9 cellular contexts compared by ENCODE assay signal in genomic region chr20:4150095-4150492, GRCh38. TPM values are rescaled to one million over a fixed set of nuclear protein-coding genes. Genes with fewer than 3 reads are reported as not detected.
DNase-seq lines count a peak whose midpoint lies in the region; ATAC-seq and TF ChIP-seq lines count a peak whose summit lies in the region.
"Had no signal": no experiment of that assay in that cellular context is flagged by ENCODE, and none has a peak within 500 bp of the region (broad histone marks: within the 10 kb centered on the region; RNA-seq: fewer than 3 reads in every experiment).

No MANE protein-coding gene starts in this region.

- TF ChIP-seq CTCF in H9 (conservative IDR thresholded peaks at IDR 0.05), result no peak
- no peak for TF ChIP-seq CTCF in smooth muscle cell (IDR thresholded peaks at IDR 0.05; ENCODE audit: borderline replicate concordance, insufficient read depth, poor library complexity, severe bottlenecking)

- no peaks in the 10 kb centered on the region for H3K79me2 ChIP-seq in H9 (ENCODE audit: insufficient read depth, low read length)
- H3K79me2 ChIP-seq in smooth muscle cell (ENCODE audit: low read depth), result peaks cover 49% of the 10 kb centered on the region

- ATAC-seq in HG03469 (IDR thresholded peaks at IDR 0.05; ENCODE audit: unreplicated experiment) (no peak), GM18519 (IDR thresholded peaks at IDR 0.05; ENCODE audit: low FRiP score, unreplicated experiment) (no peak)

- H3K14ac ChIP-seq in H9 (ENCODE audit: insufficient read depth, low read length), result no peak overlapping the region

- no peak overlapping the region for H2AK5ac ChIP-seq in H9 (ENCODE audit: insufficient read length, low read length)

- no peak overlapping the region for H2BK12ac ChIP-seq in H9 (ENCODE audit: insufficient read length, low read depth, low read length)

- peaks cover 0 to 8% (median 6%) of the 10 kb centered on the region in 3 experiments; a peak in 5 of 7 replicates for H3K36me3 Mint-ChIP-seq in H9 (ENCODE audit: insufficient read depth in 1 of 3, low read depth in 3 of 3)
- peaks cover 24% of the 10 kb centered on the region for H3K36me3 Mint-ChIP-seq in activated T-helper 1 cell treated with anti-CD3 and anti-CD28 coated beads, Interleukin-12 subunit alpha, Interleukin-12 subunit beta, Interleukin-2, Interleukin-4 antibody, amounts not matched to agents 30 ng/mL and 10 ng/mL and 1 ng/mL, durations not matched to agents 14 hours and 24 hours and 36 hours (ENCODE audit: low read depth)

- H3K79me1 ChIP-seq in H9 (ENCODE audit: insufficient read depth, low read depth, low read length, poor library complexity, severe bottlenecking), result no peaks in the 10 kb centered on the region

- no peak overlapping the region for H4K8ac ChIP-seq in H9 (replicated peaks; ENCODE audit: insufficient read length, low read depth, low read length)

- intact Hi-C loops in activated T-helper 1 cell treated with anti-CD3 and anti-CD28 coated beads, Interleukin-12 subunit alpha, Interleukin-12 subunit beta, Interleukin-2, Interleukin-4 antibody, amounts not matched to agents 30 ng/mL and 10 ng/mL and 1 ng/mL, durations not matched to agents 14 hours and 24 hours and 36 hours (cut with micrococcal nuclease), result no loop called here

- H3K9me3 ChIP-seq in H9 (ENCODE audit: control insufficient read depth, low read depth, low read length) (no peaks in the 10 kb centered on the region), smooth muscle cell (replicated peaks; ENCODE audit: low read depth) (no peaks in the 10 kb centered on the region)

- H2AFZ ChIP-seq in H9 (ENCODE audit: low read length) (no peak overlapping the region), smooth muscle cell (ENCODE audit: low read depth) (no peak overlapping the region)

- no peak overlapping the region for H2BK120ac ChIP-seq in H9 (ENCODE audit: low read depth, low read length, poor library complexity, severe bottlenecking)

- H3K23ac ChIP-seq in H9 (ENCODE audit: insufficient read length, low read depth, low read length), result no peak overlapping the region

- H3K27me3 Mint-ChIP-seq in H9 (ENCODE audit: low read depth), result peaks cover 26% of the 10 kb centered on the region
- H3K27me3 Mint-ChIP-seq in activated T-helper 1 cell treated with anti-CD3 and anti-CD28 coated beads, Interleukin-12 subunit alpha, Interleukin-12 subunit beta, Interleukin-2, Interleukin-4 antibody, amounts not matched to agents 30 ng/mL and 10 ng/mL and 1 ng/mL, durations not matched to agents 14 hours and 24 hours and 36 hours (ENCODE audit: insufficient read depth), result peaks cover 14% of the 10 kb centered on the region

- H4K5ac ChIP-seq in H9 (ENCODE audit: insufficient read length, low read depth, low read length), result no peak overlapping the region

- DNase-seq in H9 (no peak), smooth muscle cell (lab: John Stamatoyannopoulos, UW; ENCODE audit: unreplicated experiment) (no peak), DMS53 (lab: John Stamatoyannopoulos, UW) (no peak)
- no peak for DNase-seq in activated T-helper 1 cell treated with anti-CD3 and anti-CD28 coated beads, Interleukin-12 subunit alpha, Interleukin-12 subunit beta, Interleukin-2, Interleukin-4 antibody, amounts not matched to agents 30 ng/mL and 10 ng/mL and 1 ng/mL, durations not matched to agents 14 hours and 24 hours and 36 hours (ENCODE audit: low spot score)
- no peak for DNase-seq in stimulated activated CD4-positive, alpha-beta T cell treated with anti-CD3 and anti-CD28 coated beads, Interleukin-4, amount 100 ng/mL, for 1 hour

- H3K23me2 ChIP-seq in H9 (ENCODE audit: insufficient read length, low read depth, low read length, poor library complexity, severe bottlenecking), result peaks cover 11% of the 10 kb centered on the region

- no peaks in the 10 kb centered on the region for H3K36me3 ChIP-seq in smooth muscle cell (ENCODE audit: low read depth)

- H3K4ac ChIP-seq in H9 (ENCODE audit: low read depth, low read length), result no peak overlapping the region

- H3K4me2 ChIP-seq in H9 (ENCODE audit: insufficient read depth, insufficient read length, low read length), result peak overlapping the region; percentile 67
- peak overlapping the region; percentile 93 for H3K4me2 ChIP-seq in smooth muscle cell

- H3K27me3 ChIP-seq in H9 (ENCODE audit: insufficient read depth, low read length) (peaks cover 8% of the 10 kb centered on the region; the same call in 1 of the 2 replicates), smooth muscle cell (ENCODE audit: low read depth) (no peaks in the 10 kb centered on the region)

- H3F3A ChIP-seq in smooth muscle cell (ENCODE audit: low read depth), result peaks cover 3% of the 10 kb centered on the region

- H3K9ac ChIP-seq in H9 (ENCODE audit: extremely low read depth, insufficient read length, low read length) (no peak overlapping the region), smooth muscle cell (ENCODE audit: low read depth) (no peak overlapping the region)
- H3K9ac ChIP-seq: KMS-11 had no signal

- no peak overlapping the region for H3K27ac ChIP-seq in H9 (ENCODE audit: insufficient read length, low read depth, low read length)
- peak overlapping the region; percentile 26 for H3K27ac ChIP-seq in smooth muscle cell (ENCODE audit: low read depth)
- H3K27ac ChIP-seq: KMS-11 had no signal

- no peak overlapping the region for H2BK5ac ChIP-seq in H9 (ENCODE audit: insufficient read length, low read length)

- peaks cover 10% of the 10 kb centered on the region in 2 experiments for H3K4me1 Mint-ChIP-seq in H9
- peaks cover 39% of the 10 kb centered on the region for H3K4me1 Mint-ChIP-seq in activated T-helper 1 cell treated with anti-CD3 and anti-CD28 coated beads, Interleukin-12 subunit alpha, Interleukin-12 subunit beta, Interleukin-2, Interleukin-4 antibody, amounts not matched to agents 30 ng/mL and 10 ng/mL and 1 ng/mL, durations not matched to agents 14 hours and 24 hours and 36 hours (ENCODE audit: low read depth)

- H3K4me3 ChIP-seq in iPS-11a (ENCODE audit: low read depth, low read length), result peak overlapping the region; percentile 69
- peak overlapping the region; percentile 93 for H3K4me3 ChIP-seq in smooth muscle cell

- no peak overlapping the region for H2BK15ac ChIP-seq in H9 (ENCODE audit: low read depth, low read length)

- no peaks in the 10 kb centered on the region for H4K20me1 ChIP-seq in H9 (ENCODE audit: control insufficient read depth, insufficient read depth, insufficient read length)
- peaks cover 59% of the 10 kb centered on the region for H4K20me1 ChIP-seq in smooth muscle cell (ENCODE audit: low read depth)

- no peaks in the 10 kb centered on the region for H3K9me3 Mint-ChIP-seq in H9
- no peaks in the 10 kb centered on the region for H3K9me3 Mint-ChIP-seq in activated T-helper 1 cell treated with anti-CD3 and anti-CD28 coated beads, Interleukin-12 subunit alpha, Interleukin-12 subunit beta, Interleukin-2, Interleukin-4 antibody, amounts not matched to agents 30 ng/mL and 10 ng/mL and 1 ng/mL, durations not matched to agents 14 hours and 24 hours and 36 hours

- H3K4me3 Mint-ChIP-seq in H9, result peak overlapping the region; percentile 72 to 78
- H3K4me3 Mint-ChIP-seq in activated T-helper 1 cell treated with anti-CD3 and anti-CD28 coated beads, Interleukin-12 subunit alpha, Interleukin-12 subunit beta, Interleukin-2, Interleukin-4 antibody, amounts not matched to agents 30 ng/mL and 10 ng/mL and 1 ng/mL, durations not matched to agents 14 hours and 24 hours and 36 hours, result peak overlapping the region; percentile 90

- WGBS in H9 (ENCODE audit: extremely low coverage, insufficient read length, low lambda C conversion rate), result no CpG with 5 or more reads among the region's 7 CpGs
- 12% methylated on average over 7 of the region's 7 CpGs for WGBS in smooth muscle cell (ENCODE audit: low lambda C conversion rate)

- H3K18ac ChIP-seq in H9 (ENCODE audit: insufficient read length, low read depth, low read length), result no peak overlapping the region

- no peak overlapping the region for H3K27ac Mint-ChIP-seq in H9
- H3K27ac Mint-ChIP-seq in activated T-helper 1 cell treated with anti-CD3 and anti-CD28 coated beads, Interleukin-12 subunit alpha, Interleukin-12 subunit beta, Interleukin-2, Interleukin-4 antibody, amounts not matched to agents 30 ng/mL and 10 ng/mL and 1 ng/mL, durations not matched to agents 14 hours and 24 hours and 36 hours, result peak overlapping the region; percentile 71

- H3T11ph ChIP-seq in H9 (ENCODE audit: low read length), result no peak overlapping the region

- no peak overlapping the region for H3K56ac ChIP-seq in H9 (ENCODE audit: insufficient read length, low read depth, low read length)

- no peak overlapping the region for H2BK20ac ChIP-seq in H9 (ENCODE audit: low read depth, low read length, poor library complexity, severe bottlenecking)

- H3K4me1 ChIP-seq in H9 (ENCODE audit: insufficient read depth, low read length) (no peaks in the 10 kb centered on the region), smooth muscle cell (ENCODE audit: low read depth) (peaks cover 13% of the 10 kb centered on the region)

- no peak overlapping the region for H4K91ac ChIP-seq in H9 (ENCODE audit: insufficient read length, low read depth, low read length)

RNA-seq across cellular contexts. Expression of gene SMOX, which starts 1.5 kb away (rescaled TPM):
- total RNA-seq in H9 (2021), result 7.4 and 10.3 TPM in 2 replicates
- total RNA-seq in activated T-helper 1 cell treated with anti-CD3 and anti-CD28 coated beads, Interleukin-12 subunit alpha, Interleukin-12 subunit beta, Interleukin-2, Interleukin-4 antibody, amounts not matched to agents 30 ng/mL and 10 ng/mL and 1 ng/mL, durations not matched to agents 14 hours and 24 hours and 36 hours, result 34.5 and 34.7 TPM in 2 replicates
- 11.5 and 18.2 TPM in 2 replicates for total RNA-seq in smooth muscle cell
- 30.6 and 36.1 TPM in 2 replicates for polyA plus RNA-seq in smooth muscle cell
